In genomic region chr1:211460246-211460645, GRCh38 we compare ENCODE assay signal across 2 cellular contexts. TPM values are rescaled to one million over a fixed set of nuclear protein-coding genes. Genes with fewer than 3 reads are reported as not detected.
"Had no signal": no experiment of that assay in that cellular context is flagged by ENCODE, and none has a peak within 500 bp of the region (broad histone marks: within the 10 kb centered on the region; RNA-seq: fewer than 3 reads in every experiment).

No MANE protein-coding gene starts in this region.

RNA-seq across cellular contexts. Expression of gene RD3, which starts 31.7 kb away (rescaled TPM):
- total RNA-seq: G401, GM12878 had no signal
